ENCODE assay signal across 9 cellular contexts in the genomic region with DNA sequence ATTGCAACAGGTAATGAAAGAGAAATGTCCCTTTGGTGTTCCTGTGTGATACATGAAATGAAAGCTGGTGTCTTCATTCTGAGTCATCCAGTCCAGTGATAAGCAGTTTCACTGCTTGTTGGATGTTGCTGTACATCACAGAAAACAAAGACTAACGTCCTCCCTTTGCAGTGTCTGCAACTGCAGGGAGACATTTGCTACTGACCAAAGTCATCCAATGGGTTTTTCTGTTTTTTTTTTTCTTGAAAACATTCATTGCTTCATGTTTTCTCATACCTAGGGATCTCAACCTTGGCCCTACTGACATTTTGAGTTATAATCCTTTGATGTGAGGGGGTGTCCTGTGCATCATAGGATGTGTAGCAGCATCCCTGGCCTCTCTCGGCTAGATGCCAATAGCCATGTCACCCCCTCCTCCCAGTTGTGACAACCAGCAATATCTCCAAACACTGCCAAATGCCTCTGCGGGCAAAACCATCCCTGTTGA.
DNase-seq lines count a peak whose midpoint lies in the region; ATAC-seq and TF ChIP-seq lines count a peak whose summit lies in the region.
"Had no signal": no experiment of that assay in that cellular context is flagged by ENCODE, and none has a peak within 500 bp of the region (broad histone marks: within the 10 kb centered on the region; RNA-seq: fewer than 3 reads in every experiment).

No MANE protein-coding gene starts in this region.

- peaks cover 10% of the 10 kb centered on the region for H3K4me1 Mint-ChIP-seq in activated CD8-positive, alpha-beta T cell treated with anti-CD3 and anti-CD28 coated beads for 36 hours (ENCODE audit: low read depth)
- H3K4me1 Mint-ChIP-seq in CD14-positive monocyte (no peaks in the 10 kb centered on the region), T-helper 17 cell (peaks cover 4% of the 10 kb centered on the region)

- H3K9me3 ChIP-seq in T-helper 17 cell (ENCODE audit: control insufficient read depth, low read length, poor library complexity, severe bottlenecking), result no peaks in the 10 kb centered on the region

- H3K27ac Mint-ChIP-seq in activated CD8-positive, alpha-beta T cell treated with anti-CD3 and anti-CD28 coated beads for 36 hours, result no peak overlapping the region
- H3K27ac Mint-ChIP-seq in CD14-positive monocyte (no peak overlapping the region), T-helper 17 cell (no peak overlapping the region)

- ATAC-seq in GM19438 (IDR thresholded peaks at IDR 0.05; ENCODE audit: low read depth, unreplicated experiment) (peak; percentile 95), HG03045 (IDR thresholded peaks at IDR 0.05; ENCODE audit: unreplicated experiment) (peak; percentile 90), T-helper 17 cell (no peak)
- peak; percentile 86 for ATAC-seq in activated CD8-positive, alpha-beta T cell treated with anti-CD3 and anti-CD28 coated beads for 36 hours

- H3K27me3 Mint-ChIP-seq in activated CD8-positive, alpha-beta T cell treated with anti-CD3 and anti-CD28 coated beads for 36 hours, result no peaks in the 10 kb centered on the region
- H3K27me3 Mint-ChIP-seq in CD14-positive monocyte (ENCODE audit: low read depth in 3 of 3) (no peaks in the 10 kb centered on the region), T-helper 17 cell (no peaks in the 10 kb centered on the region)

- H3K4me3 ChIP-seq in GM12864 (ENCODE audit: low read depth, low read length), result no peak overlapping the region

- CTCF ChIA-PET in activated CD8-positive, alpha-beta T cell treated with anti-CD3 and anti-CD28 coated beads for 36 hours (lab: Charles Lee), result interaction anchor here (1.4 kb wide), 1 partner anchor 207 kb away, joined by 3 read pairs; no protein-coding TSS in a partner anchor

- no peak for TF ChIP-seq CTCF in GM12864 (IDR thresholded peaks at IDR 0.05; ENCODE audit: low read depth, low read length, missing control alignments)
- no peak for TF ChIP-seq CTCF in activated CD8-positive, alpha-beta T cell treated with anti-CD3 and anti-CD28 coated beads for 36 hours (IDR thresholded peaks at IDR 0.05)
- no peak for TF ChIP-seq CTCF in CD14-positive monocyte (IDR thresholded peaks at IDR 0.05)

- H3K4me3 Mint-ChIP-seq in activated CD8-positive, alpha-beta T cell treated with anti-CD3 and anti-CD28 coated beads for 36 hours, result no peak overlapping the region
- H3K4me3 Mint-ChIP-seq in CD14-positive monocyte (no peak overlapping the region), T-helper 17 cell (no peak overlapping the region)

- POLR2A ChIA-PET in activated CD8-positive, alpha-beta T cell treated with anti-CD3 and anti-CD28 coated beads for 36 hours (lab: Charles Lee), result no interaction called here

- DNase-seq in GM12864 (ENCODE audit: low read depth) (peak; percentile 26), CD14-positive monocyte (ENCODE audit: low spot score) (no peak), NCI-H1436 treated with DMSO at 0.1 percent for 48 hours (lab: John Stamatoyannopoulos, UW) (no peak), T-helper 17 cell (no peak), GF-D8 (lab: John Stamatoyannopoulos, UW) (no peak)
- DNase-seq in activated CD8-positive, alpha-beta T cell treated with anti-CD3 and anti-CD28 coated beads for 36 hours, result no peak
- DNase-seq: glutamatergic neuron had no signal

- intact Hi-C loops in activated CD8-positive, alpha-beta T cell treated with anti-CD3 and anti-CD28 coated beads for 36 hours (cut with micrococcal nuclease), result no loop called here
- intact Hi-C loops in CD14-positive monocyte (cut with micrococcal nuclease), result no loop called here

- peaks cover under 1% of the 10 kb centered on the region for H3K36me3 Mint-ChIP-seq in activated CD8-positive, alpha-beta T cell treated with anti-CD3 and anti-CD28 coated beads for 36 hours (ENCODE audit: low read depth)
- peaks cover 13 to 28% of the 10 kb centered on the region in 2 donors for H3K36me3 Mint-ChIP-seq in CD14-positive monocyte
- no peaks in the 10 kb centered on the region for H3K36me3 Mint-ChIP-seq in T-helper 17 cell (ENCODE audit: low read depth)

- H3K9me3 Mint-ChIP-seq in activated CD8-positive, alpha-beta T cell treated with anti-CD3 and anti-CD28 coated beads for 36 hours, result no peaks in the 10 kb centered on the region
- no peaks in the 10 kb centered on the region for H3K9me3 Mint-ChIP-seq in CD14-positive monocyte
